In the genomic region with DNA sequence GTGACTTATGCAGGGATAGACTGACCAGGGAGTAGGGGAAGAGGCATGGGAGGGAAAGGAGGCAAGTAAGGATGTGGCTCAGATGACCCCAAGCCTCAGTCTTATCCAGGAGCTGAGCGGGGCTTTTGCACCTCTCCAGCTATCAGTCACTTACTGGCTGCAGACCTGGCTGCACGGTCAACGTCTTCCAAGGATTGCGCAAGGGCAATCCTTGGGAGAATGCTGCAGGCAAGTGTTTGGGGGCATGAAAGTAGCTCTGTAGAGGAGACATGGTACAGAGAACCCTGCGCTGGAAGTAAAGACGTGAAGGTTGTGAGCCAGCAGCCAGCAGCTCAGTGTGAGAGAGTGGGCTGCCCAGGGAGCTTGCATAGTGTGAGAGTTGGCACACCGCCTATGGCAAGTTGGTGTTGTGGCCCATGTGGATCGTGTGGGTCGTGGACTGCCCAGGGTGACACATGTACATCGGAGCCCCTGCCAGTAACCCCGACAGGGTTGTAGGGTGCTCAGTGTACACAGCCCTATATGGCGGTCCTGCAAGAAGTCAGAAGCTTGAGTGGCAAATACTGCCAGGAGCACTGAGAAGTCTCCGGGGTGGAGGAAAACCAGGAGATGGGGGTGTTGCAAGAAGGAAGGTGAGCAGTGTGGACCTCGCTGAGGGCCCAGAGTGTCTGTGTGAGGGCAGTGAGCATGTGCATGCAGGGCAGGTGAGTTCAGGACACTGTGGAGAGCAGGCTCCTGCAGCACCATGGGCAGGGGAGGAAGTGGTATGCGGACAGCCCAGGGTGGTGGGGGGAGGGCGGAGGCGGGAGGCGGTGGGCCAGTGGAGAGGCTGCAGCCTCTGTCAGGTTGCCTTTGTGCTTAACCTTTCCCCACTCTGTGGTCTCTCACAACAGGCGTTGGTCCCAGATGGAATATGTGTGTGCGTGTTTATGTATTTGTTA, we compare ENCODE assay signal across 1 cellular context.
A peak's percentile ranks its signal among the peaks of the same experiment; 100 is the strongest.
TF ChIP-seq lines count a peak whose summit lies in the region.

No MANE protein-coding gene starts in this region.

TF ChIP-seq in K562, 482 proteins besides CTCF, POLR2A, EP300 and RAD21:
- TF ChIP-seq CEBPB (tag; IDR thresholded peaks at IDR 0.05) (peak; percentile 82), PTBP1 (IDR thresholded peaks at IDR 0.05; ENCODE audit: low read depth, low read length) (no peak), CEBPG (CRISPR knock-in tag; IDR thresholded peaks at IDR 0.05) (no peak), CEBPG (tag; conservative IDR thresholded peaks at IDR 0.05 in 1 of 2, IDR thresholded peaks at IDR 0.05 in 1 of 2) (peak; percentile 39 to 81)
